ENCODE assay signal across 1 cellular context in genomic region chr11:66685276-66686099, GRCh38.
TF ChIP-seq lines count a peak whose summit lies in the region.

No MANE protein-coding gene starts in this region.

TF ChIP-seq in SK-N-SH treated with all-trans-retinoic acid at 6 μM for 48 hours, 23 proteins besides CTCF, POLR2A, EP300 and RAD21 (continued from another document):
- no peak for TF ChIP-seq CREB5 (CRISPR knock-in tag; IDR thresholded peaks at IDR 0.05; ENCODE audit: low read depth)
- TF ChIP-seq ESRRG (CRISPR knock-in tag; IDR thresholded peaks at IDR 0.05), result no peak
- TF ChIP-seq TSHZ2 (CRISPR knock-in tag; IDR thresholded peaks at IDR 0.05), result no peak
- TF ChIP-seq ZC3H10 (CRISPR knock-in tag; IDR thresholded peaks at IDR 0.05), result no peak
